Comparison of ENCODE assay signal across 17 cellular contexts in the genomic region with DNA sequence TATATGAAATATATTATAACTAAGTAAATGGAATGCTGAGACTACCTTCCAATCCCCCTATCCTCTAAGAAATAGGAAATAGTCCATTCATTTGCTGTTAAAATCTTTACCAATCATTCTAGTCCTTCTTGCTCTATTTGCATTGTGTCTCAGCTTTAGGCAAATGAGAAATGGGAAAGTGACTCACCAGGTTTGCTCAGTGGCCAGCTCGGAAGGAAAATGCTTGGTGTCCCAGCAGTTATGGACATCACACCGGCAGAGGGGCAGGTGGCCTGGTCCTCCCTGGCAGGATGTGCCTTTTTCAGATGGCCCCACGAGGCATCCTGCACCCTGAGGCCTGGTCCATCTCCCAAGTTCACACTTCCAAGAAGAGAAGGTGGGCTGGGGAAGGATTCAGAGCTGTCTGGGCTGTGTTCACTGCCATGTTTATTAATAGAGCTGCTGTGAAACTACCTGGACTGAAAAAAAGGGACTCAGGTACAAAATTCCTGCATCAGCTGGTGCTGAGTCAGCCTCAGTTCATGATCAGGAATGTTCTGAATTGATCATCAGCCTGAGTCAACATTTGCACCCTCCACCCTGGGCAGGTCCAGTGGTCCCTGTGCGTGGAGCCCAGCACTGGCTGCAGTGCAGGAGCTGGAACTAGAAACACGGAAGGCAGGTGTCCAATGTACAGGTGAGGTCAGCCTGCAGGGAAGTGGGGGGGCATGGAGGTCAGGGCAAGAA.
DNase-seq lines count a peak whose midpoint lies in the region; ATAC-seq and TF ChIP-seq lines count a peak whose summit lies in the region.
"Had no signal": no experiment of that assay in that cellular context is flagged by ENCODE, and none has a peak within 500 bp of the region (broad histone marks: within the 10 kb centered on the region; RNA-seq: fewer than 3 reads in every experiment).

No MANE protein-coding gene starts in this region.

- no peak for ATAC-seq in activated CD8-positive, alpha-beta T cell treated with anti-CD3 and anti-CD28 coated beads for 36 hours
- ATAC-seq in sciatic nerve: no peak

- H4K5ac ChIP-seq in mesendoderm (ENCODE audit: low read length): no peak overlapping the region

- H3K4me1 Mint-ChIP-seq in activated CD4-positive, alpha-beta T cell treated with anti-CD3 and anti-CD28 coated beads, Interleukin-2, amount 10 ng/mL, durations not matched to agents 7 days and 5 days: peaks cover 3% of the 10 kb centered on the region
- H3K4me1 Mint-ChIP-seq in activated CD8-positive, alpha-beta T cell treated with anti-CD3 and anti-CD28 coated beads for 36 hours (ENCODE audit: low read depth): no peaks in the 10 kb centered on the region

- no peak overlapping the region for H4K8ac ChIP-seq in mesendoderm (ENCODE audit: low read depth, low read length)

- TF ChIP-seq CTCF in fibroblast of the aortic adventitia (IDR thresholded peaks at IDR 0.05; ENCODE audit: insufficient read depth, low read length): no peak
- no peak for TF ChIP-seq CTCF in activated CD8-positive, alpha-beta T cell treated with anti-CD3 and anti-CD28 coated beads for 36 hours (IDR thresholded peaks at IDR 0.05)

- POLR2A ChIA-PET in activated CD4-positive, alpha-beta T cell treated with anti-CD3 and anti-CD28 coated beads, Interleukin-2, amount 10 ng/mL, durations not matched to agents 7 days and 5 days (lab: Charles Lee): interaction anchor here (0.5 kb wide), 1 partner anchor 29 kb away, joined by 3 read pairs; no protein-coding TSS in a partner anchor
- POLR2A ChIA-PET in activated CD8-positive, alpha-beta T cell treated with anti-CD3 and anti-CD28 coated beads for 36 hours (lab: Charles Lee): interaction anchor here (1.2 kb wide), 1 partner anchor 12 kb away, joined by 3 read pairs; no protein-coding TSS in a partner anchor

- H2BK5ac ChIP-seq in mesendoderm (ENCODE audit: low read length): no peak overlapping the region

- H3K4me3 ChIP-seq in fibroblast of the aortic adventitia (ENCODE audit: low read depth, low read length) (no peak overlapping the region), mesendoderm (ENCODE audit: low read length) (no peak overlapping the region)
- H3K4me3 ChIP-seq: adrenal gland, right atrium auricular region had no signal

- peaks cover 2% of the 10 kb centered on the region for H3K9me3 Mint-ChIP-seq in activated CD4-positive, alpha-beta T cell treated with anti-CD3 and anti-CD28 coated beads, Interleukin-2, amount 10 ng/mL, durations not matched to agents 7 days and 5 days
- no peaks in the 10 kb centered on the region for H3K9me3 Mint-ChIP-seq in activated CD8-positive, alpha-beta T cell treated with anti-CD3 and anti-CD28 coated beads for 36 hours

- H3K4me2 ChIP-seq in mesendoderm (ENCODE audit: low read length): no peak overlapping the region

- H3K79me2 ChIP-seq in mesendoderm (ENCODE audit: control insufficient read depth, insufficient read depth, low read length): no peaks in the 10 kb centered on the region

- H2BK15ac ChIP-seq in mesendoderm (replicated peaks; ENCODE audit: low read depth): no peak overlapping the region

- H3K9ac ChIP-seq in mesendoderm (ENCODE audit: low read length): no peak overlapping the region

- no peak overlapping the region for H3K27ac Mint-ChIP-seq in activated CD4-positive, alpha-beta T cell treated with anti-CD3 and anti-CD28 coated beads, Interleukin-2, amount 10 ng/mL, durations not matched to agents 7 days and 5 days
- no peak overlapping the region for H3K27ac Mint-ChIP-seq in activated CD8-positive, alpha-beta T cell treated with anti-CD3 and anti-CD28 coated beads for 36 hours
- H3K27ac Mint-ChIP-seq: activated T-helper 2 cell treated with anti-CD3 and anti-CD28 coated beads, Interferon-gamma antibody, Interleukin-2, Interleukin-4, amounts not matched to agents 10 μg/mL and 5 μg/mL and 100 μg/mL, durations not matched to agents 14 hours and 24 hours and 36 hours had no signal

- DNase-seq in A172 (ENCODE audit: low spot score) (peak; percentile 47), ELR (ENCODE audit: low read depth) (peak; percentile 68), RKO (ENCODE audit: low spot score) (peak; percentile 28), fibroblast of the aortic adventitia (ENCODE audit: low read depth) (peak; percentile 35), mesendoderm (no peak), sciatic nerve (ENCODE audit: low spot score) (no peak)
- DNase-seq in activated CD4-positive, alpha-beta T cell treated with anti-CD3 and anti-CD28 coated beads, Interleukin-2, amount 10 ng/mL, durations not matched to agents 7 days and 5 days: no peak
- DNase-seq in activated CD8-positive, alpha-beta T cell treated with anti-CD3 and anti-CD28 coated beads for 36 hours: no peak
- DNase-seq: cerebellar nuclear complex, midbrain, NCI-H1048, NCI-H748 treated with DMSO at 0.1 percent for 48 hours, RPMI8226 had no signal

- H3K4me1 ChIP-seq in mesendoderm (ENCODE audit: control insufficient read depth, low read depth, low read length): no peaks in the 10 kb centered on the region
- H3K4me1 ChIP-seq: adrenal gland, right atrium auricular region had no signal

- H3K4me3 Mint-ChIP-seq in activated CD4-positive, alpha-beta T cell treated with anti-CD3 and anti-CD28 coated beads, Interleukin-2, amount 10 ng/mL, durations not matched to agents 7 days and 5 days: no peak overlapping the region
- no peak overlapping the region for H3K4me3 Mint-ChIP-seq in activated CD8-positive, alpha-beta T cell treated with anti-CD3 and anti-CD28 coated beads for 36 hours
- H3K4me3 Mint-ChIP-seq: neural crest cell had no signal

- no peak overlapping the region for H3K18ac ChIP-seq in mesendoderm (ENCODE audit: low read length)

- no peak overlapping the region for H3K56ac ChIP-seq in mesendoderm (ENCODE audit: low read length)

- no CpG with 5 or more reads among the region's 5 CpGs for WGBS in mesendoderm (ENCODE audit: extremely low coverage, insufficient coverage, low lambda C conversion rate)

- H3K36me3 Mint-ChIP-seq in activated CD4-positive, alpha-beta T cell treated with anti-CD3 and anti-CD28 coated beads, Interleukin-2, amount 10 ng/mL, durations not matched to agents 7 days and 5 days (ENCODE audit: low read depth): no peaks in the 10 kb centered on the region
- no peaks in the 10 kb centered on the region for H3K36me3 Mint-ChIP-seq in activated CD8-positive, alpha-beta T cell treated with anti-CD3 and anti-CD28 coated beads for 36 hours (ENCODE audit: low read depth)

- no peak overlapping the region for H3K23ac ChIP-seq in mesendoderm (ENCODE audit: low read length)

- no peak overlapping the region for H3K27ac ChIP-seq in mesendoderm (ENCODE audit: low read depth, low read length)
- H3K27ac ChIP-seq: adrenal gland, right atrium auricular region had no signal

- H3K27me3 Mint-ChIP-seq in activated CD4-positive, alpha-beta T cell treated with anti-CD3 and anti-CD28 coated beads, Interleukin-2, amount 10 ng/mL, durations not matched to agents 7 days and 5 days: peaks cover 4% of the 10 kb centered on the region
- H3K27me3 Mint-ChIP-seq in activated CD8-positive, alpha-beta T cell treated with anti-CD3 and anti-CD28 coated beads for 36 hours: peaks cover 5% of the 10 kb centered on the region

- H3K36me3 ChIP-seq in mesendoderm (ENCODE audit: control insufficient read depth, insufficient read depth, low read length): no peaks in the 10 kb centered on the region
- H3K36me3 ChIP-seq: adrenal gland, right atrium auricular region had no signal

- H2AK5ac ChIP-seq in mesendoderm (ENCODE audit: low read length): no peak overlapping the region

- H3K79me1 ChIP-seq in mesendoderm (ENCODE audit: low read length): no peaks in the 10 kb centered on the region

- intact Hi-C loops in activated CD8-positive, alpha-beta T cell treated with anti-CD3 and anti-CD28 coated beads for 36 hours (cut with micrococcal nuclease): no loop called here
- intact Hi-C loops in sciatic nerve (cut with DNase I): no loop called here

- no peak overlapping the region for H3K4ac ChIP-seq in mesendoderm (ENCODE audit: low read depth, low read length)

- H3K27me3 ChIP-seq in mesendoderm (ENCODE audit: insufficient read depth, low read length, poor library complexity): no peaks in the 10 kb centered on the region
- H3K27me3 ChIP-seq: adrenal gland, right atrium auricular region had no signal

- H2BK120ac ChIP-seq in mesendoderm (ENCODE audit: low read depth, low read length): no peak overlapping the region

- CTCF ChIA-PET in activated CD4-positive, alpha-beta T cell treated with anti-CD3 and anti-CD28 coated beads, Interleukin-2, amount 10 ng/mL, durations not matched to agents 7 days and 5 days (lab: Charles Lee): interaction anchor here (1.8 kb wide), 1 partner anchor 12 kb away, joined by 6 read pairs; no protein-coding TSS in a partner anchor
- CTCF ChIA-PET in activated CD8-positive, alpha-beta T cell treated with anti-CD3 and anti-CD28 coated beads for 36 hours (lab: Charles Lee): interaction anchor here (2.8 kb wide), 1 partner anchor 12 kb away, joined by 13 read pairs; no protein-coding TSS in a partner anchor

Comparison
In these comparisons a context has a peak if more than half of its experiments do, and no peak if none do; other contexts are left out.
1. DNase-seq: peak in A172 (single experiment), ELR (single experiment), RKO (single experiment) and fibroblast of the aortic adventitia (single experiment); none in activated CD4-positive, alpha-beta T cell treated with anti-CD3 and anti-CD28 coated beads, Interleukin-2, amount 10 ng/mL, durations not matched to agents 7 days and 5 days (single experiment), mesendoderm (single experiment), activated CD8-positive, alpha-beta T cell treated with anti-CD3 and anti-CD28 coated beads for 36 hours (single experiment) and sciatic nerve (single experiment).